ENCODE assay signal across 16 cellular contexts in genomic region chr22:22401381-22401780, GRCh38.
DNase-seq lines count a peak whose midpoint lies in the region; ATAC-seq, FAIRE-seq and TF ChIP-seq lines count a peak whose summit lies in the region.
"Had no signal": no experiment of that assay in that cellular context is flagged by ENCODE, and none has a peak within 500 bp of the region (broad histone marks: within the 10 kb centered on the region; RNA-seq: fewer than 3 reads in every experiment).

No MANE protein-coding gene starts in this region.

- TF ChIP-seq CTCF in DOHH2 (IDR thresholded peaks at IDR 0.05; ENCODE audit: low read depth, low read length, poor library complexity, severe bottlenecking) (no peak), K562 (IDR thresholded peaks at IDR 0.05 in 2 of 3, conservative IDR thresholded peaks at IDR 0.05 in 1 of 3; ENCODE audit: insufficient read depth in 2 of 3, low read depth in 1 of 3, low read length in 3 of 3) (no peak), testis (IDR thresholded peaks at IDR 0.05) (no peak)

- intact Hi-C loops in K562 (cut with micrococcal nuclease) (no loop called here), testis (cut with DNase I; ENCODE audit: low total_unique reads) (no loop called here), head of caudate nucleus (cut with DNase I) (no loop called here)

- ATAC-seq in K562: no peak
- no peak for ATAC-seq in memory B cell (ENCODE audit: low read depth)
- ATAC-seq: GM23338, HepG2 had no signal

- in situ Hi-C loops in K562 (cut with MboI): no loop called here

- H3K27ac Mint-ChIP-seq in memory B cell: peak overlapping the region; percentile 43
- H3K27ac Mint-ChIP-seq: GM23338, H9 had no signal

- H3K27me3 Mint-ChIP-seq in memory B cell: no peaks in the 10 kb centered on the region

- no peaks in the 10 kb centered on the region for H3K79me2 ChIP-seq in DOHH2 (ENCODE audit: control insufficient read depth, low read length)
- H3K79me2 ChIP-seq in K562 (ENCODE audit: control insufficient read depth, insufficient read depth, low read length): no peaks in the 10 kb centered on the region

- H3K9ac ChIP-seq in K562 (ENCODE audit: insufficient read depth in 1 of 2, low read depth in 2 of 2, low read length in 2 of 2): no peak overlapping the region

- no peak overlapping the region for H3K4me3 Mint-ChIP-seq in memory B cell
- H3K4me3 Mint-ChIP-seq: CD14-positive monocyte; CD4-positive, alpha-beta memory T cell; GM23338; H9 had no signal

- H2AFZ ChIP-seq in K562 (ENCODE audit: low read depth, low read length): no peak overlapping the region
- H2AFZ ChIP-seq: GM23338 had no signal

- no peak for TF ChIP-seq POLR2A in K562 (conservative IDR thresholded peaks at IDR 0.05)
- no peak for TF ChIP-seq POLR2A in testis (IDR thresholded peaks at IDR 0.05)

- 0% methylated on average over 1 of the region's 1 CpG for WGBS in K562 (ENCODE audit: insufficient coverage, low coverage, missing lambda C conversion rate)
- WGBS in testis, 2 donors: 100% methylated on average over 1 of the region's 1 CpG

- no peaks in the 10 kb centered on the region for H3K9me3 ChIP-seq in DOHH2 (ENCODE audit: control insufficient read depth, insufficient read depth, low read length)
- H3K9me3 ChIP-seq in K562 (replicated peaks; ENCODE audit: control insufficient read depth, insufficient read depth, low read depth, low read length): no peaks in the 10 kb centered on the region
- H3K9me3 ChIP-seq in testis: no peaks in the 10 kb centered on the region

- no peaks in the 10 kb centered on the region for H3K9me3 Mint-ChIP-seq in memory B cell
- H3K9me3 Mint-ChIP-seq: CD14-positive monocyte; CD4-positive, alpha-beta memory T cell; GM23338; H9 had no signal

- no peak for FAIRE-seq in K562 (lab: Jason Lieb, UNC)
- FAIRE-seq: A204.1, HepG2 had no signal

- no peak for TF ChIP-seq RAD21 in K562 (CRISPR knock-in tag; conservative IDR thresholded peaks at IDR 0.05 in 1 of 2, IDR thresholded peaks at IDR 0.05 in 1 of 2)

- H3K4me2 ChIP-seq in DOHH2 (ENCODE audit: low read length) (no peak overlapping the region), K562 (ENCODE audit: insufficient read depth, low read length) (no peak overlapping the region)
- H3K4me2 ChIP-seq: GM23338 had no signal

- no peaks in the 10 kb centered on the region for H3K36me3 ChIP-seq in DOHH2 (ENCODE audit: control insufficient read depth, low read length)
- H3K36me3 ChIP-seq in K562 (ENCODE audit: control insufficient read depth, insufficient read depth, low read length): no peaks in the 10 kb centered on the region
- H3K36me3 ChIP-seq in testis (ENCODE audit: low read depth, missing control alignments): no peaks in the 10 kb centered on the region

- H3K9me1 ChIP-seq in K562 (ENCODE audit: control insufficient read depth, insufficient read depth, low read length): peaks cover 7% of the 10 kb centered on the region

- CTCF ChIA-PET in K562 (lab: Yijun Ruan, JAX; ENCODE audit: low intra/inter-chr PET ratio): no interaction called here

- H3K27me3 ChIP-seq in DOHH2 (ENCODE audit: control insufficient read depth, low read length) (no peaks in the 10 kb centered on the region), K562 (ENCODE audit: control insufficient read depth in 2 of 2, insufficient read depth in 2 of 2, low read length in 2 of 2) (peaks cover 7 to 55% of the 10 kb centered on the region in 2 experiments; a peak in 4 of 5 replicates), testis (no peaks in the 10 kb centered on the region)

- DNase-seq in K562 (ENCODE audit: extremely low read depth in 1 of 4, low spot score in 3 of 4): peak in 1 of 4 experiments; percentile 44
- DNase-seq in memory B cell (ENCODE audit: low spot score in 2 of 2): no peak
- DNase-seq in testis: no peak
- DNase-seq in activated effector memory CD4-positive, alpha-beta T cell treated with Interleukin-2 at 50 U/mL for 16 hours: no peak
- DNase-seq in head of caudate nucleus: no peak
- DNase-seq: ACHN; CD4-positive, alpha-beta memory T cell; DMS153; DMS79; GF-D8; H9 had no signal

- peaks cover 39% of the 10 kb centered on the region for H3K4me1 Mint-ChIP-seq in memory B cell
- H3K4me1 Mint-ChIP-seq: CD4-positive, alpha-beta memory T cell; GM23338; H9 had no signal

- no TSS peak for BruUV-seq in K562 (replicated peaks; lab: Mats Ljungman, UMichigan)

- H3K9me2 ChIP-seq in DOHH2 (replicated peaks; ENCODE audit: control insufficient read depth, low read length): no peaks in the 10 kb centered on the region

- H3K4me3 ChIP-seq in DOHH2 (ENCODE audit: low read length): no peak overlapping the region
- no peak overlapping the region for H3K4me3 ChIP-seq in K562
- no peak overlapping the region for H3K4me3 ChIP-seq in testis
- H3K4me3 ChIP-seq: GM23338 had no signal

- 0 out of 2 replicates have a peak overlapping the region, but pooled peaks have one; percentile 8 for H3K27ac ChIP-seq in DOHH2 (ENCODE audit: low read depth, low read length)
- no peak overlapping the region for H3K27ac ChIP-seq in K562 (ENCODE audit: extremely low read depth, low read depth, low read length)
- no peak overlapping the region for H3K27ac ChIP-seq in testis

- H3K4me1 ChIP-seq in DOHH2 (ENCODE audit: control insufficient read depth, low read length): peaks cover 96% of the 10 kb centered on the region
- no peaks in the 10 kb centered on the region for H3K4me1 ChIP-seq in K562 (replicated peaks in 1 of 2; ENCODE audit: control insufficient read depth in 2 of 2, insufficient read depth in 2 of 2, low read length in 2 of 2)
- peaks cover 9% of the 10 kb centered on the region for H3K4me1 ChIP-seq in testis

- H3F3A ChIP-seq in DOHH2 (ENCODE audit: control insufficient read depth, insufficient read depth): peaks cover 22% of the 10 kb centered on the region

- H3K36me3 Mint-ChIP-seq in memory B cell: no peaks in the 10 kb centered on the region
- H3K36me3 Mint-ChIP-seq: CD14-positive monocyte; CD4-positive, alpha-beta memory T cell had no signal

- TF ChIP-seq EP300 in K562 (IDR thresholded peaks at IDR 0.05; ENCODE audit: low read length): no peak

- no peaks in the 10 kb centered on the region for H4K20me1 ChIP-seq in DOHH2 (ENCODE audit: control insufficient read depth, insufficient read depth, low read depth, low read length)
- 0 out of 2 replicates have a peak, but pooled peaks cover 15% of the 10 kb centered on the region for H4K20me1 ChIP-seq in K562 (replicated peaks; ENCODE audit: control insufficient read depth, insufficient read depth, low read length)

- POLR2A ChIA-PET in K562 (lab: Yijun Ruan, JAX): interaction anchor here (0.9 to 1.3 kb wide), 5 partner anchors 9 to 32 kb away, joined by 3 to 4 read pairs (median 3); no protein-coding TSS in a partner anchor

TF ChIP-seq in K562, 482 proteins besides CTCF, POLR2A, EP300 and RAD21 (continues in another document):
- no peak for TF ChIP-seq KLF13 (tag; IDR thresholded peaks at IDR 0.05; ENCODE audit: borderline replicate concordance, low read depth)
- TF ChIP-seq RBM39 (optimal IDR thresholded peaks at IDR 0.05; ENCODE audit: low read depth, low read length): peak; percentile 49
- TF ChIP-seq GTF2F1 (IDR thresholded peaks at IDR 0.05; ENCODE audit: low read depth, low read length): 0 out of 2 replicates have a peak, but pooled peaks have one; percentile 11
- TF ChIP-seq ZNF589 (CRISPR knock-in tag; IDR thresholded peaks at IDR 0.05; ENCODE audit: low read depth): no peak
- no peak for TF ChIP-seq ARNT (IDR thresholded peaks at IDR 0.05)
- TF ChIP-seq EHMT2 (IDR thresholded peaks at IDR 0.05): no peak
- 0 out of 2 replicates have a peak, but pooled peaks have one; percentile 0 for TF ChIP-seq RB1 (IDR thresholded peaks at IDR 0.05; ENCODE audit: low read depth)
- TF ChIP-seq HDAC6 (IDR thresholded peaks at IDR 0.05; ENCODE audit: low read depth, low read length): 0 out of 2 replicates have a peak, but pooled peaks have one; percentile 57
- TF ChIP-seq MYBL2 (IDR thresholded peaks at IDR 0.05; ENCODE audit: low read depth): no peak
- TF ChIP-seq MYBL2 (CRISPR knock-in tag; IDR thresholded peaks at IDR 0.05; ENCODE audit: borderline replicate concordance): no peak
- TF ChIP-seq FUS (optimal IDR thresholded peaks at IDR 0.05; ENCODE audit: low read depth, low read length): no peak
- peak in 1 of 2 experiments; percentile 78; a peak in 1 of 4 replicates for TF ChIP-seq MCM7 (IDR thresholded peaks at IDR 0.05)
- TF ChIP-seq ZBTB5 (IDR thresholded peaks at IDR 0.05): no peak
- TF ChIP-seq ZKSCAN8 (CRISPR knock-in tag; IDR thresholded peaks at IDR 0.05): no peak
